Comparison of ENCODE assay signal across 17 cellular contexts in the genomic region with DNA sequence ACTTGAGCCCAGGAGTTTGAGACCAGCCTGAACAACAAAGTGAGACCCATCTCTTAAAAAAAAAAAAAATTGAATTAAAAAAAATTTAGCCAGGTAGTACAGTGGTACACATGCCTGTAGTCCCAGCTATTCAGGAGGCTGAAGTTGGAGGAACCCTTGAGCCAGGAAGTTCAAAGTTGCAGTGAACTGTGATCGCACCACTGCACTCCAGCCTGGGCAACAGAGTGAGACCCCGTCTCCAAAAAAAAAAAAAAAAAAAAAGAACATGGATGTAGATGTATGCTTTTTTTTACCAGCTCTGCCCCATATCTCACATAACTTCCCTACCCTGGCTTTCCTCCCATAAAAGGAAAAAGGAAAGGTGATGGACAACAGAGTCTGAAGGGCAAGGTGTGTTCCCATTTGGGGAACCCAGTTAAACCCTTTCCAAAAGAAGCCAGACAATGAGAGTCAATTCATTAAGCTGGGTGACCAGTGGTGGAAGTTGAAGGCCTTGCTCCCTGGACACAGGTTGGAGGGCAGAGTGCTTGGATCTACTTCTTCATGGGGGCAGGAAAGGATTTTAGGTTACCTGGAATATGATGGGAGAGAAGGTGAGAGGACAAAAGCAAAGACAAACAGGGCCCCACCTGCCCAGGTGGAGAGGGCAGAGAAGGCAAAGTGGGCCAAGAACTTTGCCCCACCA. TPM values are rescaled to one million over a fixed set of nuclear protein-coding genes. Genes with fewer than 3 reads are reported as not detected.
DNase-seq lines count a peak whose midpoint lies in the region; ATAC-seq and TF ChIP-seq lines count a peak whose summit lies in the region.
"Had no signal": no experiment of that assay in that cellular context is flagged by ENCODE, and none has a peak within 500 bp of the region (broad histone marks: within the 10 kb centered on the region; RNA-seq: fewer than 3 reads in every experiment).

No MANE protein-coding gene starts in this region.

- no peak for ATAC-seq in stimulated activated memory B cell treated with anti-CD40 and anti-IgM and Interleukin-4, amounts not matched to agents 10 μg/mL and 1 μg/mL and 100 μg/mL, for 72 hours
- ATAC-seq: activated naive CD4-positive, alpha-beta T cell treated with anti-CD3 and anti-CD28 coated beads, Interleukin-2, amount 50 U/mL, for 72 hours; CD8-positive, alpha-beta T cell had no signal

- no peaks in the 10 kb centered on the region for H3K9me3 Mint-ChIP-seq in activated naive CD4-positive, alpha-beta T cell treated with anti-CD3 and anti-CD28 coated beads, Interleukin-2, amount 10 ng/mL, durations not matched to agents 7 days and 5 days
- H3K9me3 Mint-ChIP-seq in endodermal cell, result no peaks in the 10 kb centered on the region
- H3K9me3 Mint-ChIP-seq in stimulated activated memory B cell treated with anti-CD40 and anti-IgM and Interleukin-4, amounts not matched to agents 10 μg/mL and 1 μg/mL and 100 μg/mL, for 72 hours, result no peaks in the 10 kb centered on the region
- no peaks in the 10 kb centered on the region for H3K9me3 Mint-ChIP-seq in HFFc6
- H3K9me3 Mint-ChIP-seq: activated naive CD4-positive, alpha-beta T cell treated with anti-CD3 and anti-CD28 coated beads, Interleukin-2, amount 50 U/mL, for 72 hours; CD8-positive, alpha-beta T cell had no signal

- 93% methylated on average over 1 of the region's 2 CpGs; no CpG with 5 or more reads in 1 of the 2 experiments for WGBS in endodermal cell (ENCODE audit: insufficient coverage in 1 of 2, insufficient read length in 1 of 2), 2 experiments

- CTCF ChIA-PET in activated naive CD4-positive, alpha-beta T cell treated with anti-CD3 and anti-CD28 coated beads, Interleukin-2, amount 10 ng/mL, durations not matched to agents 7 days and 5 days (lab: Charles Lee), result interaction anchor here (0.6 to 13.8 kb wide), 7 partner anchors 73 to 660 kb away, joined by 3 to 226 read pairs (median 29); no protein-coding TSS in a partner anchor
- CTCF ChIA-PET in HEK293 (lab: Yijun Ruan, JAX), result interaction anchor here (0.6 to 12.2 kb wide), 13 partner anchors 23 to 1506 kb away, joined by 3 to 439 read pairs (median 4); a partner anchor contains a TSS

- peak overlapping the region; percentile 2 for H3K27ac Mint-ChIP-seq in activated naive CD4-positive, alpha-beta T cell treated with anti-CD3 and anti-CD28 coated beads, Interleukin-2, amount 10 ng/mL, durations not matched to agents 7 days and 5 days
- H3K27ac Mint-ChIP-seq in endodermal cell (no peak overlapping the region), HFFc6 (no peak overlapping the region)
- peak overlapping the region; percentile 56 for H3K27ac Mint-ChIP-seq in stimulated activated memory B cell treated with anti-CD40 and anti-IgM and Interleukin-4, amounts not matched to agents 10 μg/mL and 1 μg/mL and 100 μg/mL, for 72 hours
- H3K27ac Mint-ChIP-seq: CD8-positive, alpha-beta T cell had no signal

- POLR2A ChIA-PET in HEK293 (lab: Yijun Ruan, JAX), result interaction anchor here (1.7 kb wide), 1 partner anchor 24 kb away, joined by 3 read pairs; no protein-coding TSS in a partner anchor

- H3K9me3 ChIP-seq in HEK293 (ENCODE audit: control insufficient read depth, insufficient read depth, low read depth, low read length), result no peaks in the 10 kb centered on the region
- H3K9me3 ChIP-seq in endodermal cell (ENCODE audit: control insufficient read depth, low read length), result no peaks in the 10 kb centered on the region

- H3K9ac ChIP-seq in endodermal cell (ENCODE audit: extremely low read depth, low read length, poor library complexity, severe bottlenecking), result no peak overlapping the region
- H3K9ac ChIP-seq: parathyroid adenoma had no signal

- no peak overlapping the region for H3K4me3 Mint-ChIP-seq in activated naive CD4-positive, alpha-beta T cell treated with anti-CD3 and anti-CD28 coated beads, Interleukin-2, amount 10 ng/mL, durations not matched to agents 7 days and 5 days
- no peak overlapping the region for H3K4me3 Mint-ChIP-seq in endodermal cell
- no peak overlapping the region for H3K4me3 Mint-ChIP-seq in stimulated activated memory B cell treated with anti-CD40 and anti-IgM and Interleukin-4, amounts not matched to agents 10 μg/mL and 1 μg/mL and 100 μg/mL, for 72 hours
- no peak overlapping the region for H3K4me3 Mint-ChIP-seq in HFFc6
- H3K4me3 Mint-ChIP-seq: CD8-positive, alpha-beta T cell had no signal

- no peak overlapping the region for H3K4me3 ChIP-seq in HEK293 (ENCODE audit: low read depth, low read length)
- no peak overlapping the region for H3K4me3 ChIP-seq in endodermal cell (ENCODE audit: low read length)
- H3K4me3 ChIP-seq in H7 (ENCODE audit: insufficient read depth, low read depth, low read length), result no peak overlapping the region
- H3K4me3 ChIP-seq: hepatocyte, lung had no signal

- H3K36me3 Mint-ChIP-seq in activated naive CD4-positive, alpha-beta T cell treated with anti-CD3 and anti-CD28 coated beads, Interleukin-2, amount 10 ng/mL, durations not matched to agents 7 days and 5 days, result peaks cover 30% of the 10 kb centered on the region
- peaks cover 16% of the 10 kb centered on the region for H3K36me3 Mint-ChIP-seq in endodermal cell (ENCODE audit: low read depth)
- peaks cover 18% of the 10 kb centered on the region for H3K36me3 Mint-ChIP-seq in stimulated activated memory B cell treated with anti-CD40 and anti-IgM and Interleukin-4, amounts not matched to agents 10 μg/mL and 1 μg/mL and 100 μg/mL, for 72 hours
- peaks cover 14% of the 10 kb centered on the region for H3K36me3 Mint-ChIP-seq in HFFc6 (ENCODE audit: low read depth)

- H3K4me1 ChIP-seq in HEK293 (ENCODE audit: control insufficient read depth, insufficient read depth, low read length), result no peaks in the 10 kb centered on the region; the same call in 1 of the 2 replicates
- H3K4me1 ChIP-seq in endodermal cell (ENCODE audit: control insufficient read depth, insufficient read depth, low read length), result no peaks in the 10 kb centered on the region
- H3K4me1 ChIP-seq: parathyroid adenoma had no signal

- no peak for DNase-seq in activated naive CD4-positive, alpha-beta T cell treated with anti-CD3 and anti-CD28 coated beads, Interleukin-2, amount 10 ng/mL, durations not matched to agents 7 days and 5 days
- DNase-seq in activated naive CD4-positive, alpha-beta T cell (lab: John Stamatoyannopoulos, UW), result no peak
- peak; percentile 13 for DNase-seq in endodermal cell
- no peak for DNase-seq in H7
- no peak for DNase-seq in DMS153 treated with DMSO at 0.1 percent for 48 hours (lab: John Stamatoyannopoulos, UW; ENCODE audit: unreplicated experiment)
- DNase-seq in HFFc6, result no peak
- DNase-seq: brain microvascular endothelial cell, KG1, NCI-H187 treated with DMSO at 0.1 percent for 48 hours, NCI-H345 had no signal

- TF ChIP-seq CTCF in HEK293 (tag by site-specific recombination; IDR thresholded peaks at IDR 0.05) (no peak), endodermal cell (conservative IDR thresholded peaks at IDR 0.05) (no peak), HFFc6 (IDR thresholded peaks at IDR 0.05) (no peak)

- H3K27me3 Mint-ChIP-seq in activated naive CD4-positive, alpha-beta T cell treated with anti-CD3 and anti-CD28 coated beads, Interleukin-2, amount 10 ng/mL, durations not matched to agents 7 days and 5 days, result peaks cover 25% of the 10 kb centered on the region
- H3K27me3 Mint-ChIP-seq in endodermal cell (ENCODE audit: insufficient read depth) (peaks cover 12% of the 10 kb centered on the region), HFFc6 (ENCODE audit: insufficient read depth) (peaks cover 7% of the 10 kb centered on the region)
- no peaks in the 10 kb centered on the region for H3K27me3 Mint-ChIP-seq in stimulated activated memory B cell treated with anti-CD40 and anti-IgM and Interleukin-4, amounts not matched to agents 10 μg/mL and 1 μg/mL and 100 μg/mL, for 72 hours

- H3K27me3 ChIP-seq in endodermal cell (ENCODE audit: control insufficient read depth, insufficient read depth, low read length, poor library complexity, severe bottlenecking) (no peaks in the 10 kb centered on the region), H7 (ENCODE audit: control insufficient read depth, insufficient read depth, low read length) (no peaks in the 10 kb centered on the region; the same call in 1 of the 2 replicates)
- H3K27me3 ChIP-seq: brain microvascular endothelial cell had no signal

- H3K4me1 Mint-ChIP-seq in activated naive CD4-positive, alpha-beta T cell treated with anti-CD3 and anti-CD28 coated beads, Interleukin-2, amount 10 ng/mL, durations not matched to agents 7 days and 5 days, result peaks cover 52% of the 10 kb centered on the region
- H3K4me1 Mint-ChIP-seq in endodermal cell, result peaks cover 17% of the 10 kb centered on the region
- peaks cover 53% of the 10 kb centered on the region for H3K4me1 Mint-ChIP-seq in stimulated activated memory B cell treated with anti-CD40 and anti-IgM and Interleukin-4, amounts not matched to agents 10 μg/mL and 1 μg/mL and 100 μg/mL, for 72 hours
- peaks cover 33% of the 10 kb centered on the region for H3K4me1 Mint-ChIP-seq in HFFc6 (ENCODE audit: low read depth)

- peaks cover 5 to 31% of the 10 kb centered on the region in 2 experiments; a peak in 2 of 3 replicates for H3K36me3 ChIP-seq in HEK293 (ENCODE audit: control insufficient read depth in 2 of 2, insufficient read depth in 1 of 2, low read length in 2 of 2)
- peaks cover 13% of the 10 kb centered on the region for H3K36me3 ChIP-seq in endodermal cell (ENCODE audit: control insufficient read depth, insufficient read depth, low read length)
- H3K36me3 ChIP-seq in H7 (replicated peaks; ENCODE audit: control insufficient read depth, insufficient read depth, low read length), result peaks cover 2% of the 10 kb centered on the region

- H3K27ac ChIP-seq in HEK293 (ENCODE audit: extremely low read depth, low read depth, low read length), result no peak overlapping the region
- no peak overlapping the region for H3K27ac ChIP-seq in endodermal cell (ENCODE audit: low read depth, low read length)
- H3K27ac ChIP-seq: brain microvascular endothelial cell, hepatocyte, parathyroid adenoma had no signal

RNA-seq across cellular contexts. Expression of a gene that starts 2.9 kb away (rescaled TPM):
- total RNA-seq in endodermal cell, result 100 to 1,000 TPM; 143 to 152 TPM
- polyA plus RNA-seq in endodermal cell (2013, experiment 1 of 2), result 161 TPM
- polyA plus RNA-seq in endodermal cell (2013, experiment 2 of 2), result 154 TPM
- 165 and 204 TPM in 2 replicates for total RNA-seq in H7 (2014; rRNA removed; shearing (Covaris generic))
- total RNA-seq in HFFc6 (2021; fragmentation: NEBNext Ultra II Directional; extraction: Animal tissue kit (Norgen Biotek cat#: 25700)), result 100 to 1,000 TPM; 231 to 351 (median 285) TPM

RNA-seq across cellular contexts. Expression of a gene that starts 3.4 kb away (rescaled TPM):
- 1 to 10 TPM; 5.1 to 7.1 TPM for total RNA-seq in endodermal cell
- 9.8 TPM for polyA plus RNA-seq in endodermal cell (2013, experiment 1 of 2)
- polyA plus RNA-seq in endodermal cell (2013, experiment 2 of 2), result 9.5 TPM
- total RNA-seq in H7 (2014; rRNA removed; shearing (Covaris generic)), result 9.9 and 11.1 TPM in 2 replicates
- 1 to 10 TPM; 5.1 to 7.1 (median 6.1) TPM for total RNA-seq in HFFc6 (2021; fragmentation: NEBNext Ultra II Directional; extraction: Animal tissue kit (Norgen Biotek cat#: 25700))

RNA-seq across cellular contexts. Expression of a gene that starts 29.9 kb away (rescaled TPM):
- 10 to 100 TPM; 48.8 to 73.4 TPM for total RNA-seq in endodermal cell
- polyA plus RNA-seq in endodermal cell (2013, experiment 1 of 2), result 89.8 TPM
- polyA plus RNA-seq in endodermal cell (2013, experiment 2 of 2), result 83.0 TPM
- 119 and 193 TPM in 2 replicates for total RNA-seq in H7 (2014; rRNA removed; shearing (Covaris generic))
- 100 to 1,000 TPM in 1 of 6 experiments, 10 to 100 TPM in 5; 66.2 to 110 (median 86.2) TPM for total RNA-seq in HFFc6 (2021; fragmentation: NEBNext Ultra II Directional; extraction: Animal tissue kit (Norgen Biotek cat#: 25700))

RNA-seq across cellular contexts. Expression of a gene that starts 34.6 kb away (rescaled TPM):
- total RNA-seq in endodermal cell, result 10 to 100 TPM; 25.1 to 29.8 TPM
- 32.0 TPM for polyA plus RNA-seq in endodermal cell (2013, experiment 1 of 2)
- polyA plus RNA-seq in endodermal cell (2013, experiment 2 of 2), result 27.5 TPM
- total RNA-seq in H7 (2014; rRNA removed; shearing (Covaris generic)), result 73.7 and 79.2 TPM in 2 replicates
- 10 to 100 TPM; 23.5 to 36.4 (median 29.5) TPM for total RNA-seq in HFFc6 (2021; fragmentation: NEBNext Ultra II Directional; extraction: Animal tissue kit (Norgen Biotek cat#: 25700))

RNA-seq across cellular contexts. Expression of a gene that starts 37.5 kb away (rescaled TPM):
- 10 to 100 TPM; 17.6 to 27.9 TPM for total RNA-seq in endodermal cell
- 80.6 TPM for polyA plus RNA-seq in endodermal cell (2013, experiment 1 of 2)
- 67.8 TPM for polyA plus RNA-seq in endodermal cell (2013, experiment 2 of 2)
- 14.9 and 21.5 TPM in 2 replicates for total RNA-seq in H7 (2014; rRNA removed; shearing (Covaris generic))
- 10 to 100 TPM; 13.9 to 20.3 (median 16.9) TPM for total RNA-seq in HFFc6 (2021; fragmentation: NEBNext Ultra II Directional; extraction: Animal tissue kit (Norgen Biotek cat#: 25700))

Comparison
In these comparisons a context has a peak if more than half of its experiments do, and no peak if none do; other contexts are left out.
1. H3K27ac Mint-ChIP-seq: peak in activated naive CD4-positive, alpha-beta T cell treated with anti-CD3 and anti-CD28 coated beads, Interleukin-2, amount 10 ng/mL, durations not matched to agents 7 days and 5 days (single experiment) and stimulated activated memory B cell treated with anti-CD40 and anti-IgM and Interleukin-4, amounts not matched to agents 10 μg/mL and 1 μg/mL and 100 μg/mL, for 72 hours (single experiment); none in endodermal cell (single experiment) and HFFc6 (single experiment).